15 cellular contexts compared by ENCODE assay signal in the genomic region with DNA sequence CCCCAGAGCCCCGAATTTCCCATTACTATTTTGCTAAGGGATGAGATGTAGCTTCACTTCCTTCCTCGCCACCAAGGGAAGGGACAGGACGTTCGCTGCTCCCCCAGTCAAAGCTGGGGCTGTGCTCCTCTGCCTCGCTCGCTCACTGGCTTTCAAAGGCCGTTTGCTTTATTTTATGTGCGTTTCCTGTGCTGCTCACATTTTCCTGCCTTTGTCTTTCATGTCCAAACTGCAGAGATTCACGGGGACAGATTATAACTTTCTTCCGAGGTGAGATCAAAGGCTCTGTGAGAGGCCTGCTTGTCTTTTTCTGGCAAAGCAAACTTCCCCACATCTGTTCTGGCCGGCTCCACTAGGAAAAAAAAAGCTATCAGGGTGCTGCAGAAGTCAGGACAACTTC.
DNase-seq lines count a peak whose midpoint lies in the region; ATAC-seq and TF ChIP-seq lines count a peak whose summit lies in the region.
"Had no signal": no experiment of that assay in that cellular context is flagged by ENCODE, and none has a peak within 500 bp of the region (broad histone marks: within the 10 kb centered on the region; RNA-seq: fewer than 3 reads in every experiment).

No MANE protein-coding gene starts in this region.

- H3K4me1 Mint-ChIP-seq in type B pancreatic cell (ENCODE audit: unreplicated experiment): peaks cover 48% of the 10 kb centered on the region

- H3K79me2 ChIP-seq in hepatocyte: no peaks in the 10 kb centered on the region

- peak; percentile 13 for ATAC-seq in left ventricle myocardium superior

- no peaks in the 10 kb centered on the region for H3K9me3 ChIP-seq in right atrium auricular region
- no peaks in the 10 kb centered on the region for H3K9me3 ChIP-seq in hepatocyte (ENCODE audit: low read depth)
- no peaks in the 10 kb centered on the region for H3K9me3 ChIP-seq in vagina
- H3K9me3 ChIP-seq: ovary had no signal

- intact Hi-C loops in left ventricle myocardium superior (cut with micrococcal nuclease) (no loop called here), vagina (cut with DNase I) (no loop called here)

- peak overlapping the region; percentile 5 for H3K4me3 Mint-ChIP-seq in type B pancreatic cell
- H3K4me3 Mint-ChIP-seq: dendritic cell treated with granulocyte-macrophage colony-stimulating factor and Interleukin-4, amounts not matched to agents 40 ng/mL and 50 ng/mL, for 4 days had no signal

- peaks cover 49% of the 10 kb centered on the region for H3K27me3 Mint-ChIP-seq in type B pancreatic cell

- no peak for TF ChIP-seq POLR2A in vagina (IDR thresholded peaks at IDR 0.05)

- H4K20me1 ChIP-seq in hepatocyte (ENCODE audit: insufficient read depth, poor library complexity, severe bottlenecking): no peaks in the 10 kb centered on the region

- no peaks in the 10 kb centered on the region for H3K9me3 Mint-ChIP-seq in type B pancreatic cell

- no peaks in the 10 kb centered on the region for H3K36me3 Mint-ChIP-seq in type B pancreatic cell

- H3K9me2 ChIP-seq in hepatocyte (replicated peaks; ENCODE audit: insufficient read depth): no peaks in the 10 kb centered on the region

- no peak for DNase-seq in left ventricle myocardium superior
- DNase-seq in right atrium auricular region (ENCODE audit: low spot score): no peak
- DNase-seq in hepatocyte (ENCODE audit: low spot score): no peak
- DNase-seq in type B pancreatic cell (ENCODE audit: extremely low spot score, unreplicated experiment): no peak
- no peak for DNase-seq in vagina (ENCODE audit: extremely low spot score in 2 of 2)
- DNase-seq in cortex of kidney (lab: John Stamatoyannopoulos, UW): no peak
- DNase-seq in kidney glomerular epithelial cell (lab: John Stamatoyannopoulos, UW): no peak
- DNase-seq: activated CD4-positive, CD25-positive, alpha-beta regulatory T cell; DMS 273 treated with DMSO at 0.1 percent for 48 hours; MV-4-11; NCI-H774; ovary; spleen had no signal

- H3K36me3 ChIP-seq in right atrium auricular region (no peaks in the 10 kb centered on the region), hepatocyte (replicated peaks; ENCODE audit: insufficient read depth, low read depth) (no peaks in the 10 kb centered on the region), vagina (no peaks in the 10 kb centered on the region)
- H3K36me3 ChIP-seq: ovary, spleen had no signal

- H2AFZ ChIP-seq in hepatocyte: no peak overlapping the region

- H3K27ac ChIP-seq in right atrium auricular region (no peak overlapping the region), VCaP (peak overlapping the region; percentile 89), hepatocyte (no peak overlapping the region), vagina (no peak overlapping the region)
- H3K27ac ChIP-seq: ovary, spleen had no signal

- H3K4me2 ChIP-seq in hepatocyte: peak overlapping the region; percentile 35

- WGBS in hepatocyte (ENCODE audit: low lambda C conversion rate, missing lambda C conversion rate): 33% methylated on average over 11 of the region's 11 CpGs

- TF ChIP-seq CTCF in right atrium auricular region (IDR thresholded peaks at IDR 0.05) (no peak), VCaP (conservative IDR thresholded peaks at IDR 0.05) (no peak), hepatocyte (IDR thresholded peaks at IDR 0.05; ENCODE audit: poor library complexity) (no peak), type B pancreatic cell (conservative IDR thresholded peaks at IDR 0.05) (no peak), vagina (IDR thresholded peaks at IDR 0.05) (no peak)

- H3K27ac Mint-ChIP-seq in type B pancreatic cell: no peak overlapping the region
- H3K27ac Mint-ChIP-seq: dendritic cell treated with granulocyte-macrophage colony-stimulating factor and Interleukin-4, amounts not matched to agents 40 ng/mL and 50 ng/mL, for 4 days had no signal

- H3K27me3 ChIP-seq in right atrium auricular region: no peaks in the 10 kb centered on the region
- H3K27me3 ChIP-seq in hepatocyte: peaks cover 8% of the 10 kb centered on the region
- no peaks in the 10 kb centered on the region for H3K27me3 ChIP-seq in vagina
- H3K27me3 ChIP-seq: ovary had no signal

- no peak overlapping the region for H3K4me3 ChIP-seq in right atrium auricular region
- H3K4me3 ChIP-seq in hepatocyte: no peak overlapping the region
- no peak overlapping the region for H3K4me3 ChIP-seq in vagina
- H3K4me3 ChIP-seq: ovary, spleen had no signal

- H3K4me1 ChIP-seq in right atrium auricular region: no peaks in the 10 kb centered on the region
- peaks cover 4% of the 10 kb centered on the region for H3K4me1 ChIP-seq in hepatocyte (ENCODE audit: insufficient read depth)
- H3K4me1 ChIP-seq in vagina: peaks cover 17% of the 10 kb centered on the region
- H3K4me1 ChIP-seq: spleen had no signal
